In the genomic region with DNA sequence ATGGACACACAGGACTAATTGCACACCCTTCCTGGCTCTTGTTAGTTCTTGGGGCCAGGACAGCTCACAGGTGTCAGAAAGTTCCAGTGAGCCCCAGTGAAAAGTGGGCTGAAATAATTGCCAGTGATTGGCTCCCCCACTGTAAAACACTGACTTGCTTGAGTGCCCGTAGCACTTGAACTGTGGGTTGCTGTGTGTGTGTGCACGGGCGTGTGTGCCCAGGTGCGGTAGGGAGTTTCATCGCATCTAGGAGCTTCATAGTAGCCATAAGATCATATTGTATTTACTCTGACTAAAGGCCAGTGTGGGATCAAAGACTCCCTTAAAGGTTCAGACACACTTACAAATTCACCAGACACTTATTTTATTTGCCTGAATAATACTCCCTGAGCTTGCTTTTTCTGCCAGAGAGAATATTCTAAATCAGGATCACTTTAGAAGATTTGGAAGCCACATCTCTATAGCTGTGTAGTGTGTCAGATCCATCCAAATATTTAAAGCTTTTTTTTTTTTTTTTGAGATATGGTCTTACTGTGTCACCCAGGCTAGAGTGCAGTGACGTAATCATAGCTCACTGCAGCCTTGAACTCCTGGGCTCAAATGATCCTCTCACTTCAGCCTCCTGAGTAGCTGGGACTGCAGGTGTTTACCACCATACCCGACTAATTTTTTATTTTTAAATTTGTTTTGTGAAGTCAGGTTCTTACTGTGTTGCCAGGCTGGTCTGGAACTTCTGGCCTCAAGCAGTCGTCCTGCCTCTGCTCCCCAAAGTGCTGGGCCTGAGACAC, we compare ENCODE assay signal across 19 cellular contexts.
"Had no signal": no experiment of that assay in that cellular context is flagged by ENCODE, and none has a peak within 500 bp of the region (broad histone marks: within the 10 kb centered on the region; RNA-seq: fewer than 3 reads in every experiment).

No MANE protein-coding gene starts in this region.

- H3K27ac Mint-ChIP-seq: activated naive CD4-positive, alpha-beta T cell treated with anti-CD3 and anti-CD28 coated beads, Interleukin-2, amount 50 U/mL, for 24 hours; activated T-helper 2 cell treated with anti-CD3 and anti-CD28 coated beads, Interferon-gamma antibody, Interleukin-2, Interleukin-4, amounts not matched to agents 10 μg/mL and 5 μg/mL and 100 μg/mL, durations not matched to agents 14 hours and 24 hours and 36 hours; dendritic cell treated with granulocyte-macrophage colony-stimulating factor and Interleukin-4, amounts not matched to agents 40 ng/mL and 50 ng/mL, for 4 days; T-helper 2 cell treated with Interferon-gamma antibody and Interleukin-4, amounts not matched to agents 5 μg/mL and 100 μg/mL, for 36 hours had no signal

- H3K4me1 ChIP-seq: parathyroid adenoma, transverse colon had no signal

- H3K27me3 Mint-ChIP-seq: activated naive CD4-positive, alpha-beta T cell treated with anti-CD3 and anti-CD28 coated beads, Interleukin-2, amount 50 U/mL, for 24 hours; dendritic cell treated with granulocyte-macrophage colony-stimulating factor and Interleukin-4, amounts not matched to agents 40 ng/mL and 50 ng/mL, for 4 days; naive thymus-derived CD4-positive, alpha-beta T cell had no signal

- DNase-seq: activated T-cell treated with anti-CD3 and anti-CD28 coated beads for 4 hours; cerebellar nuclear complex; effector memory CD4-positive, alpha-beta T cell; foreskin keratinocyte; left cardiac atrium; mammary epithelial cell; naive thymus-derived CD4-positive, alpha-beta T cell; stimulated activated CD4-positive, alpha-beta T cell treated with anti-CD3 and anti-CD28 coated beads, Interleukin-4, amount 100 ng/mL, for 24 hours; stimulated activated naive CD4-positive, alpha-beta T cell treated with Interleukin-2 at 50 U/mL for 16 hours; SW 1271; transverse colon had no signal

- ATAC-seq: activated CD4-positive, CD25-positive, alpha-beta regulatory T cell treated with anti-CD3 and anti-CD28 coated beads, Interleukin-2, amount 50 U/mL, for 24 hours; foreskin keratinocyte; left cardiac atrium; naive thymus-derived CD4-positive, alpha-beta T cell had no signal

- H3K4me3 Mint-ChIP-seq: activated naive CD4-positive, alpha-beta T cell treated with anti-CD3 and anti-CD28 coated beads, Interleukin-2, amount 50 U/mL, for 24 hours; brain; dendritic cell treated with granulocyte-macrophage colony-stimulating factor and Interleukin-4, amounts not matched to agents 40 ng/mL and 50 ng/mL, for 4 days; naive thymus-derived CD4-positive, alpha-beta T cell; T-helper 2 cell treated with Interferon-gamma antibody and Interleukin-4, amounts not matched to agents 5 μg/mL and 100 μg/mL, for 36 hours had no signal

- H2AFZ ChIP-seq: parathyroid adenoma had no signal

- H3K4me3 ChIP-seq: skin epidermis, transverse colon had no signal

- H3K9me3 ChIP-seq: transverse colon had no signal

- H3K9me3 Mint-ChIP-seq: activated naive CD4-positive, alpha-beta T cell treated with anti-CD3 and anti-CD28 coated beads, Interleukin-2, amount 50 U/mL, for 24 hours; activated T-helper 2 cell treated with anti-CD3 and anti-CD28 coated beads, Interferon-gamma antibody, Interleukin-2, Interleukin-4, amounts not matched to agents 10 μg/mL and 5 μg/mL and 100 μg/mL, durations not matched to agents 14 hours and 24 hours and 36 hours; brain; dendritic cell treated with granulocyte-macrophage colony-stimulating factor and Interleukin-4, amounts not matched to agents 40 ng/mL and 50 ng/mL, for 4 days; T-helper 2 cell treated with Interferon-gamma antibody and Interleukin-4, amounts not matched to agents 5 μg/mL and 100 μg/mL, for 36 hours had no signal

- H3K27me3 ChIP-seq: foreskin keratinocyte, transverse colon had no signal

- H3K27ac ChIP-seq: foreskin keratinocyte, parathyroid adenoma, skin epidermis, transverse colon had no signal
